ENCODE assay signal across 18 cellular contexts in genomic region chr13:113035209-113035800, GRCh38.
DNase-seq lines count a peak whose midpoint lies in the region; ATAC-seq, FAIRE-seq and TF ChIP-seq lines count a peak whose summit lies in the region.
"Had no signal": no experiment of that assay in that cellular context is flagged by ENCODE, and none has a peak within 500 bp of the region (broad histone marks: within the 10 kb centered on the region; RNA-seq: fewer than 3 reads in every experiment).

No MANE protein-coding gene starts in this region.

- H2BK12ac ChIP-seq in mesenchymal stem cell (ENCODE audit: low read length in 2 of 2): no peak overlapping the region

- FAIRE-seq in bronchial epithelial cell (lab: Jason Lieb, UNC): peak; percentile 23

- H3K23ac ChIP-seq in mesenchymal stem cell (ENCODE audit: low read length in 2 of 2): no peak overlapping the region

- H3K18ac ChIP-seq in mesenchymal stem cell (ENCODE audit: low read depth in 1 of 2, low read length in 2 of 2): no peak overlapping the region

- H3K14ac ChIP-seq in mesenchymal stem cell (ENCODE audit: low read length in 2 of 2): no peak overlapping the region

- H3K36me3 Mint-ChIP-seq in endodermal cell (ENCODE audit: low read depth): peaks cover 22% of the 10 kb centered on the region
- H3K36me3 Mint-ChIP-seq: activated naive CD8-positive, alpha-beta T cell treated with anti-CD3 and anti-CD28 coated beads for 36 hours had no signal

- H2BK5ac ChIP-seq in mesenchymal stem cell (ENCODE audit: low read depth, low read length, poor library complexity, severe bottlenecking): no peak overlapping the region

- POLR2A ChIA-PET in HEK293 (lab: Yijun Ruan, JAX): no interaction called here

- no peak overlapping the region for H2AFZ ChIP-seq in mesenchymal stem cell (ENCODE audit: low read depth, low read length)

- ATAC-seq in HG02763 (IDR thresholded peaks at IDR 0.05; ENCODE audit: unreplicated experiment): no peak
- ATAC-seq: naive thymus-derived CD8-positive, alpha-beta T cell; T-helper 17 cell had no signal

- no peak overlapping the region for H2AK5ac ChIP-seq in mesenchymal stem cell (ENCODE audit: low read length, severe bottlenecking)

- H2BK120ac ChIP-seq in mesenchymal stem cell (ENCODE audit: low read depth, low read length): no peak overlapping the region

- H3K9ac ChIP-seq in mesenchymal stem cell (ENCODE audit: low read length) (peak overlapping the region; percentile 77), endodermal cell (ENCODE audit: extremely low read depth, low read length, poor library complexity, severe bottlenecking) (no peak overlapping the region)

- H4K91ac ChIP-seq in mesenchymal stem cell (ENCODE audit: low read length): no peak overlapping the region

- H3K4me1 ChIP-seq in HEK293 (ENCODE audit: control insufficient read depth, insufficient read depth, low read length) (no peaks in the 10 kb centered on the region), mesenchymal stem cell (ENCODE audit: control insufficient read depth, insufficient read depth, low read depth, low read length) (peaks cover 2% of the 10 kb centered on the region), endodermal cell (ENCODE audit: control insufficient read depth, insufficient read depth, low read length) (no peaks in the 10 kb centered on the region)

- no peak overlapping the region for H3K27ac ChIP-seq in 22Rv1
- no peak overlapping the region for H3K27ac ChIP-seq in HEK293 (ENCODE audit: extremely low read depth, low read depth, low read length)
- H3K27ac ChIP-seq in mesenchymal stem cell (ENCODE audit: low read length, poor library complexity, severe bottlenecking): no peak overlapping the region
- H3K27ac ChIP-seq in endodermal cell (ENCODE audit: low read depth, low read length): no peak overlapping the region

- TF ChIP-seq CTCF in 22Rv1 (IDR thresholded peaks at IDR 0.05) (peak; percentile 28; the same call in 1 of the 2 replicates), HEK293 (tag by site-specific recombination; IDR thresholded peaks at IDR 0.05) (no peak), bronchial epithelial cell (IDR thresholded peaks at IDR 0.05; ENCODE audit: insufficient read depth, low read length, severe bottlenecking) (no peak), endodermal cell (conservative IDR thresholded peaks at IDR 0.05) (no peak), lower leg skin (IDR thresholded peaks at IDR 0.05) (no peak)

- H3K9me3 Mint-ChIP-seq in endodermal cell: peaks cover 20% of the 10 kb centered on the region
- H3K9me3 Mint-ChIP-seq: activated naive CD8-positive, alpha-beta T cell treated with anti-CD3 and anti-CD28 coated beads for 36 hours; activated T-helper 1 cell treated with anti-CD3 and anti-CD28 coated beads, Interleukin-12 subunit alpha, Interleukin-12 subunit beta, Interleukin-2, Interleukin-4 antibody, amounts not matched to agents 30 ng/mL and 10 ng/mL and 1 ng/mL, durations not matched to agents 14 hours and 24 hours and 36 hours; CD8-positive, alpha-beta memory T cell had no signal

- no peak for TF ChIP-seq POLR2A in lower leg skin (IDR thresholded peaks at IDR 0.05)

- H3K79me1 ChIP-seq in mesenchymal stem cell (replicated peaks; ENCODE audit: low read length, poor library complexity, severe bottlenecking): no peaks in the 10 kb centered on the region

- H3K4me2 ChIP-seq in mesenchymal stem cell (ENCODE audit: low read length, poor library complexity, severe bottlenecking): no peak overlapping the region

- H3K4me3 ChIP-seq in HEK293 (ENCODE audit: low read depth, low read length) (no peak overlapping the region), bronchial epithelial cell (ENCODE audit: low read depth, low read length) (no peak overlapping the region), mesenchymal stem cell (ENCODE audit: insufficient read depth in 1 of 2, low read depth in 1 of 2, low read length in 2 of 2) (peak overlapping the region in 1 of 2 experiments; percentile 53), endodermal cell (ENCODE audit: low read length) (no peak overlapping the region), lower leg skin (ENCODE audit: low read depth, poor library complexity, severe bottlenecking) (no peak overlapping the region)

- H3K9me3 ChIP-seq in HEK293 (ENCODE audit: control insufficient read depth, insufficient read depth, low read depth, low read length) (no peaks in the 10 kb centered on the region), mesenchymal stem cell (ENCODE audit: control insufficient read depth, low read length) (no peaks in the 10 kb centered on the region), endodermal cell (ENCODE audit: control insufficient read depth, low read length) (peaks cover 7% of the 10 kb centered on the region)

- peaks cover 2% of the 10 kb centered on the region for H3K4me1 Mint-ChIP-seq in endodermal cell
- H3K4me1 Mint-ChIP-seq: activated naive CD8-positive, alpha-beta T cell treated with anti-CD3 and anti-CD28 coated beads for 36 hours had no signal

- CTCF ChIA-PET in HEK293 (lab: Yijun Ruan, JAX): interaction anchor here (0.6 to 1.2 kb wide), 9 partner anchors 10 to 996 kb away, joined by 3 to 4 read pairs (median 3); no protein-coding TSS in a partner anchor

- H4K8ac ChIP-seq in mesenchymal stem cell (ENCODE audit: low read length): no peak overlapping the region

- no peak overlapping the region for H3K4me3 Mint-ChIP-seq in endodermal cell
- H3K4me3 Mint-ChIP-seq: activated naive CD8-positive, alpha-beta T cell treated with anti-CD3 and anti-CD28 coated beads for 36 hours; activated T-helper 1 cell treated with anti-CD3 and anti-CD28 coated beads, Interleukin-12 subunit alpha, Interleukin-12 subunit beta, Interleukin-2, Interleukin-4 antibody, amounts not matched to agents 30 ng/mL and 10 ng/mL and 1 ng/mL, durations not matched to agents 14 hours and 24 hours and 36 hours; CD8-positive, alpha-beta memory T cell; naive thymus-derived CD8-positive, alpha-beta T cell; T-helper 17 cell had no signal

- no peak overlapping the region for H3K27ac Mint-ChIP-seq in endodermal cell
- H3K27ac Mint-ChIP-seq: activated naive CD8-positive, alpha-beta T cell treated with anti-CD3 and anti-CD28 coated beads for 36 hours; activated T-helper 1 cell treated with anti-CD3 and anti-CD28 coated beads, Interleukin-12 subunit alpha, Interleukin-12 subunit beta, Interleukin-2, Interleukin-4 antibody, amounts not matched to agents 30 ng/mL and 10 ng/mL and 1 ng/mL, durations not matched to agents 14 hours and 24 hours and 36 hours; T-helper 17 cell had no signal

- H3K27me3 Mint-ChIP-seq in endodermal cell (ENCODE audit: insufficient read depth): no peaks in the 10 kb centered on the region
- H3K27me3 Mint-ChIP-seq: activated naive CD8-positive, alpha-beta T cell treated with anti-CD3 and anti-CD28 coated beads for 36 hours; naive thymus-derived CD8-positive, alpha-beta T cell; T-helper 17 cell had no signal

- H3K36me3 ChIP-seq in HEK293 (ENCODE audit: control insufficient read depth in 2 of 2, insufficient read depth in 1 of 2, low read length in 2 of 2) (no peaks in the 10 kb centered on the region), bronchial epithelial cell (ENCODE audit: control insufficient read depth, insufficient read depth, low read length) (no peaks in the 10 kb centered on the region), mesenchymal stem cell (ENCODE audit: control insufficient read depth in 1 of 2, insufficient read depth in 2 of 2, low read depth in 1 of 2, low read length in 2 of 2) (no peaks in the 10 kb centered on the region), endodermal cell (ENCODE audit: control insufficient read depth, insufficient read depth, low read length) (no peaks in the 10 kb centered on the region)
- H3K36me3 ChIP-seq: heart left ventricle had no signal

- H3K4ac ChIP-seq in mesenchymal stem cell (ENCODE audit: low read depth in 1 of 2, low read length in 2 of 2): no peak overlapping the region

- 75% methylated on average over 20 of the region's 20 CpGs for WGBS in mesenchymal stem cell
- WGBS in endodermal cell (ENCODE audit: insufficient coverage in 1 of 2, insufficient read length in 1 of 2), 2 experiments: 79 to 83% methylated on average over 16 to 20 of the region's 20 CpGs
- WGBS in lower leg skin, 2 donors: 58 to 61% methylated on average over 20 of the region's 20 CpGs

- no peak overlapping the region for H2BK15ac ChIP-seq in mesenchymal stem cell (ENCODE audit: low read depth, poor library complexity, severe bottlenecking)

- no peak for DNase-seq in bronchial epithelial cell (ENCODE audit: low read depth)
- DNase-seq in mesenchymal stem cell: no peak
- DNase-seq in endodermal cell: no peak
- DNase-seq in NCI-H774 (lab: John Stamatoyannopoulos, UW): no peak
- DNase-seq in lower leg skin (ENCODE audit: low spot score in 2 of 2): no peak
- DNase-seq: activated CD4-positive, CD25-positive, alpha-beta regulatory T cell treated with anti-CD3 and anti-CD28 coated beads, Interleukin-2, amount 50 U/mL, for 72 hours; activated naive CD8-positive, alpha-beta T cell treated with anti-CD3 and anti-CD28 coated beads for 36 hours; CD8-positive, alpha-beta memory T cell; DND-41; naive thymus-derived CD8-positive, alpha-beta T cell; NCI-H510A; SIG-M5; T-helper 17 cell had no signal

- H3K27me3 ChIP-seq in bronchial epithelial cell (ENCODE audit: control insufficient read depth, insufficient read depth, low read length): no peaks in the 10 kb centered on the region
- peaks cover 3 to 19% of the 10 kb centered on the region in 2 experiments for H3K27me3 ChIP-seq in mesenchymal stem cell (ENCODE audit: control insufficient read depth in 1 of 2, insufficient read depth in 1 of 2, low read length in 2 of 2)
- H3K27me3 ChIP-seq in endodermal cell (ENCODE audit: control insufficient read depth, insufficient read depth, low read length, poor library complexity, severe bottlenecking): no peaks in the 10 kb centered on the region
- H3K27me3 ChIP-seq: heart left ventricle had no signal

- intact Hi-C loops in lower leg skin (cut with DNase I; ENCODE audit: low total_unique reads): no loop called here

TF ChIP-seq in HEK293, 187 proteins besides CTCF, POLR2A, EP300 and RAD21:
- no peak for TF ChIP-seq ZNF621 (tag by site-specific recombination; IDR thresholded peaks at IDR 0.05)
- 0 out of 2 replicates have a peak, but pooled peaks have one; percentile 24 for TF ChIP-seq ZNF660 (tag by site-specific recombination; IDR thresholded peaks at IDR 0.05)
